In genomic region chr9:129270205-129270604, GRCh38 we compare ENCODE assay signal across 11 cellular contexts.
DNase-seq lines count a peak whose midpoint lies in the region; ATAC-seq, FAIRE-seq and TF ChIP-seq lines count a peak whose summit lies in the region.
"Had no signal": no experiment of that assay in that cellular context is flagged by ENCODE, and none has a peak within 500 bp of the region (broad histone marks: within the 10 kb centered on the region; RNA-seq: fewer than 3 reads in every experiment).

No MANE protein-coding gene starts in this region.

- no peaks in the 10 kb centered on the region for H3K36me3 ChIP-seq in GM06990 (ENCODE audit: control insufficient read depth, insufficient read depth, low read length)
- no peaks in the 10 kb centered on the region for H3K36me3 ChIP-seq in GM12878 (ENCODE audit: control insufficient read depth in 2 of 2, insufficient read depth in 2 of 2, low read length in 1 of 2)
- no peaks in the 10 kb centered on the region for H3K36me3 ChIP-seq in breast epithelium
- H3K36me3 ChIP-seq: left lung had no signal

- CTCF ChIA-PET in GM12878 (lab: Yijun Ruan, JAX): no interaction called here

- H2AFZ ChIP-seq in GM12878 (ENCODE audit: control insufficient read depth, low read depth, low read length): no peak overlapping the region

- no peak for TF ChIP-seq CTCF in GM06990 (IDR thresholded peaks at IDR 0.05; ENCODE audit: insufficient read depth, low read length, poor library complexity, severe bottlenecking)
- TF ChIP-seq CTCF in GM12878 (IDR thresholded peaks at IDR 0.05 in 2 of 3, conservative IDR thresholded peaks at IDR 0.05 in 1 of 3; ENCODE audit: control insufficient read depth in 2 of 3, extremely low read depth in 1 of 3, insufficient read depth in 1 of 3, low read depth in 3 of 3, low read length in 3 of 3): no peak
- no peak for TF ChIP-seq CTCF in breast epithelium (IDR thresholded peaks at IDR 0.05)

- TF ChIP-seq RAD21 in GM12878 (IDR thresholded peaks at IDR 0.05; ENCODE audit: insufficient read depth, low read depth, low read length): peak; percentile 15; the same call in 1 of the 2 replicates

- peak overlapping the region; percentile 79 for H3K4me2 ChIP-seq in GM12878 (ENCODE audit: control insufficient read depth, insufficient read depth)

- TF ChIP-seq POLR2A in GM12878 (IDR thresholded peaks at IDR 0.05; ENCODE audit: low read depth, low read length) (no peak), breast epithelium (IDR thresholded peaks at IDR 0.05) (no peak)

- SMC1A ChIA-PET in GM12878 (lab: Charles Lee; ENCODE audit: uncharacterized antibody, unreplicated experiment): no interaction called here

- in situ Hi-C loops in GM12878 (cut with MboI): no loop called here

- H3K4me3 ChIP-seq in GM06990 (replicated peaks; ENCODE audit: low read depth, low read length): no peak overlapping the region; the same call in 1 of the 2 replicates
- H3K4me3 ChIP-seq in GM12878: peak overlapping the region; percentile 18
- H3K4me3 ChIP-seq in breast epithelium: no peak overlapping the region
- H3K4me3 ChIP-seq: left lung had no signal

- no peaks in the 10 kb centered on the region for H3K27me3 ChIP-seq in GM06990 (replicated peaks; ENCODE audit: control insufficient read depth, insufficient read depth, low read length)
- H3K27me3 ChIP-seq in GM12878 (replicated peaks in 1 of 2; ENCODE audit: control insufficient read depth in 2 of 2, insufficient read depth in 2 of 2, low read length in 1 of 2): 0 out of 4 replicates have a peak, but pooled peaks cover 0 to 2% of the 10 kb centered on the region in 2 experiments
- no peaks in the 10 kb centered on the region for H3K27me3 ChIP-seq in breast epithelium
- H3K27me3 ChIP-seq: left lung had no signal

- peak; percentile 75 for ATAC-seq in GM21390 (IDR thresholded peaks at IDR 0.05; ENCODE audit: unreplicated experiment)
- peak; percentile 61 for ATAC-seq in HG03558 (IDR thresholded peaks at IDR 0.05; ENCODE audit: extremely low read depth, unreplicated experiment)
- ATAC-seq in GM12878: peak; percentile 93

- peaks cover 30% of the 10 kb centered on the region for H3K4me1 ChIP-seq in GM12878 (ENCODE audit: control insufficient read depth, insufficient read depth, low read length)
- no peaks in the 10 kb centered on the region for H3K4me1 ChIP-seq in breast epithelium

- H3K79me2 ChIP-seq in GM12878 (ENCODE audit: control insufficient read depth, insufficient read depth, low read length): no peaks in the 10 kb centered on the region

- TF ChIP-seq EP300 in GM12878 (IDR thresholded peaks at IDR 0.05; ENCODE audit: borderline replicate concordance in 1 of 2, control insufficient read depth in 1 of 2, low read depth in 2 of 2, low read length in 2 of 2): 0 out of 4 replicates have a peak, but pooled peaks of 1 of the 2 experiments have one; percentile 24

- H3K9me3 ChIP-seq in GM12878 (replicated peaks; ENCODE audit: control insufficient read depth, insufficient read depth, low read length) (no peaks in the 10 kb centered on the region), breast epithelium (no peaks in the 10 kb centered on the region)
- H3K9me3 ChIP-seq: left lung had no signal

- peak; percentile 68 for FAIRE-seq in GM12878 (lab: Jason Lieb, UNC)
- FAIRE-seq: bronchial epithelial cell had no signal

- POLR2A ChIA-PET in GM12878 (lab: Charles Lee): no interaction called here

- WGBS in GM12878 (ENCODE audit: insufficient coverage, insufficient replicate concordance, low lambda C conversion rate, missing lambda C conversion rate): under 1% methylated on average over 10 of the region's 10 CpGs

- H4K20me1 ChIP-seq in GM12878 (ENCODE audit: control insufficient read depth, insufficient read depth): no peaks in the 10 kb centered on the region

- DNase-seq in GM06990 (ENCODE audit: extremely low read depth, insufficient read length): peak; percentile 80
- peak; percentile 93 for DNase-seq in GM12878 (ENCODE audit: low read depth, low spot score)
- DNase-seq in SK-N-DZ (ENCODE audit: low spot score): no peak
- no peak for DNase-seq in NCI-H2081 (lab: John Stamatoyannopoulos, UW)
- DNase-seq in NCI-H2227 treated with DMSO at 0.1 percent for 48 hours (lab: John Stamatoyannopoulos, UW): no peak
- no peak for DNase-seq in breast epithelium (ENCODE audit: low spot score in 2 of 2)
- DNase-seq: NCI-H1105 treated with DMSO at 0.1 percent for 48 hours had no signal

- intact Hi-C loops in GM12878 (cut with micrococcal nuclease; ENCODE audit: unreplicated experiment): loop anchor here (2.0 to 5.0 kb wide), 4 partner anchors 52 to 341 kb away; no protein-coding TSS in a partner anchor
- intact Hi-C loops in breast epithelium (cut with DNase I; ENCODE audit: low total_unique reads): no loop called here

- RAD21 ChIA-PET in GM12878 (lab: Charles Lee; ENCODE audit: unreplicated experiment): no interaction called here

- no TSS peak for BruUV-seq in GM12878 (replicated peaks; lab: Mats Ljungman, UMichigan)

- peak overlapping the region; percentile 54; the same call in 1 of the 2 replicates for H3K9ac ChIP-seq in GM12878 (ENCODE audit: control insufficient read depth, insufficient read depth, low read length)

- H3K27ac ChIP-seq in GM12878 (ENCODE audit: control insufficient read depth, insufficient read depth) (peak overlapping the region; percentile 75), breast epithelium (peak overlapping the region in 1 of 2 donors; percentile 0)
- H3K27ac ChIP-seq: left lung had no signal

TF ChIP-seq in GM12878, 131 proteins besides CTCF, POLR2A, EP300 and RAD21 (continues in another document):
- TF ChIP-seq IRF4 (IDR thresholded peaks at IDR 0.05; ENCODE audit: low read depth, low read length): 0 out of 2 replicates have a peak, but pooled peaks have one; percentile 7
- peak in 1 of 2 experiments; percentile 82; a peak in 2 of 4 replicates for TF ChIP-seq ETV6 (conservative IDR thresholded peaks at IDR 0.05 in 1 of 2, IDR thresholded peaks at IDR 0.05 in 1 of 2; ENCODE audit: borderline replicate concordance in 1 of 2, low read depth in 1 of 2)
- peak; percentile 70; the same call in 1 of the 2 replicates for TF ChIP-seq MEF2A (IDR thresholded peaks at IDR 0.05; ENCODE audit: insufficient read depth, low read depth, low read length)
- peak; percentile 43; the same call in 1 of the 2 replicates for TF ChIP-seq MTA2 (IDR thresholded peaks at IDR 0.05; ENCODE audit: low read depth)
- no peak for TF ChIP-seq BMI1 (IDR thresholded peaks at IDR 0.05; ENCODE audit: borderline replicate concordance)
- TF ChIP-seq BCL11A (IDR thresholded peaks at IDR 0.05; ENCODE audit: low read depth, low read length): peak; percentile 70; the same call in 1 of the 2 replicates
- peak; percentile 75 to 79 for TF ChIP-seq BHLHE40 (IDR thresholded peaks at IDR 0.05; ENCODE audit: borderline replicate concordance in 1 of 2, low read depth in 2 of 2, low read length in 1 of 2)
- TF ChIP-seq SP1 (IDR thresholded peaks at IDR 0.05; ENCODE audit: low read depth, low read length): peak; percentile 82
- no peak for TF ChIP-seq POLR2AphosphoS2 (IDR thresholded peaks at IDR 0.05; ENCODE audit: low read depth, low read length)
- peak; percentile 65; the same call in 1 of the 2 replicates for TF ChIP-seq FOXM1 (IDR thresholded peaks at IDR 0.05; ENCODE audit: low read depth, low read length)
- TF ChIP-seq STAT1 (conservative IDR thresholded peaks at IDR 0.05): no peak
- TF ChIP-seq POU2F2 (IDR thresholded peaks at IDR 0.05; ENCODE audit: borderline replicate concordance, low read depth, low read length): 0 out of 3 replicates have a peak, but pooled peaks have one; percentile 25
- TF ChIP-seq CBX5 (IDR thresholded peaks at IDR 0.05; ENCODE audit: low read depth): no peak
- TF ChIP-seq MYC (IDR thresholded peaks at IDR 0.05; ENCODE audit: insufficient read depth, insufficient read length, insufficient replicate concordance, low read length, severe bottlenecking): no peak
- peak in 1 of 2 experiments; percentile 42; a peak in 2 of 4 replicates for TF ChIP-seq IKZF2 (IDR thresholded peaks at IDR 0.05)
- TF ChIP-seq CREM (IDR thresholded peaks at IDR 0.05; ENCODE audit: low read depth): peak; percentile 64; the same call in 1 of the 2 replicates
- peak; percentile 81; the same call in 1 of the 2 replicates for TF ChIP-seq TCF12 (IDR thresholded peaks at IDR 0.05; ENCODE audit: low read depth, low read length)
- TF ChIP-seq TCF3 (IDR thresholded peaks at IDR 0.05; ENCODE audit: borderline replicate concordance, insufficient read depth, low read depth, low read length): peak; percentile 77; the same call in 1 of the 2 replicates
- TF ChIP-seq PAX5 (IDR thresholded peaks at IDR 0.05; ENCODE audit: borderline replicate concordance, low read depth, low read length): peak; percentile 99
- TF ChIP-seq PAX8 (IDR thresholded peaks at IDR 0.05): no peak; the same call in 1 of the 2 replicates
- TF ChIP-seq CBFB (IDR thresholded peaks at IDR 0.05; ENCODE audit: low read depth): 0 out of 2 replicates have a peak, but pooled peaks have one; percentile 24

Comparison
In these comparisons a context has a peak if more than half of its experiments do, and no peak if none do; other contexts are left out.
1. DNase-seq: peak in GM06990 (single experiment) and GM12878 (single experiment); none in SK-N-DZ (single experiment), NCI-H2081 (0 of 2), NCI-H2227 treated with DMSO at 0.1 percent for 48 hours (single experiment) and breast epithelium (0 of 2).
2. Peak in every context shown above with its lines, with median percentiles within 50 percentile points of each other: ATAC-seq.